ENCODE assay signal across 2 cellular contexts in genomic region chr1:3687509-3687908, GRCh38.
TF ChIP-seq lines count a peak whose summit lies in the region.

No MANE protein-coding gene starts in this region.

TF ChIP-seq in GM23338, 12 proteins besides CTCF, POLR2A, EP300 and RAD21:
- TF ChIP-seq ZNF462 (CRISPR knock-in tag; IDR thresholded peaks at IDR 0.05) (no peak), ZNF331 (CRISPR knock-in tag; IDR thresholded peaks at IDR 0.05; ENCODE audit: low read depth) (no peak), NANOG (IDR thresholded peaks at IDR 0.05; ENCODE audit: borderline replicate concordance) (no peak), POLR2AphosphoS5 (IDR thresholded peaks at IDR 0.05; ENCODE audit: low read depth) (no peak), EZH2phosphoT487 (IDR thresholded peaks at IDR 0.05; ENCODE audit: unreplicated experiment) (no peak), JUNB (IDR thresholded peaks at IDR 0.05; ENCODE audit: unreplicated experiment) (no peak), REST (IDR thresholded peaks at IDR 0.05; ENCODE audit: unreplicated experiment) (no peak), STAT1 (IDR thresholded peaks at IDR 0.05; ENCODE audit: unreplicated experiment) (no peak), CREB1 (CRISPR knock-in tag; IDR thresholded peaks at IDR 0.05; ENCODE audit: low read depth) (no peak), ZNF114 (CRISPR knock-in tag; IDR thresholded peaks at IDR 0.05) (no peak), EZH2 (IDR thresholded peaks at IDR 0.05; ENCODE audit: low read depth, unreplicated experiment) (no peak)
- TF ChIP-seq, protein P1, sequence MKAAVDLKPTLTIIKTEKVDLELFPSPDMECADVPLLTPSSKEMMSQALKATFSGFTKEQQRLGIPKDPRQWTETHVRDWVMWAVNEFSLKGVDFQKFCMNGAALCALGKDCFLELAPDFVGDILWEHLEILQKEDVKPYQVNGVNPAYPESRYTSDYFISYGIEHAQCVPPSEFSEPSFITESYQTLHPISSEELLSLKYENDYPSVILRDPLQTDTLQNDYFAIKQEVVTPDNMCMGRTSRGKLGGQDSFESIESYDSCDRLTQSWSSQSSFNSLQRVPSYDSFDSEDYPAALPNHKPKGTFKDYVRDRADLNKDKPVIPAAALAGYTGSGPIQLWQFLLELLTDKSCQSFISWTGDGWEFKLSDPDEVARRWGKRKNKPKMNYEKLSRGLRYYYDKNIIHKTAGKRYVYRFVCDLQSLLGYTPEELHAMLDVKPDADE (IDR thresholded peaks at IDR 0.05): no peak

TF ChIP-seq in H1, 55 proteins besides CTCF, POLR2A, EP300 and RAD21:
- TF ChIP-seq, protein P2, sequence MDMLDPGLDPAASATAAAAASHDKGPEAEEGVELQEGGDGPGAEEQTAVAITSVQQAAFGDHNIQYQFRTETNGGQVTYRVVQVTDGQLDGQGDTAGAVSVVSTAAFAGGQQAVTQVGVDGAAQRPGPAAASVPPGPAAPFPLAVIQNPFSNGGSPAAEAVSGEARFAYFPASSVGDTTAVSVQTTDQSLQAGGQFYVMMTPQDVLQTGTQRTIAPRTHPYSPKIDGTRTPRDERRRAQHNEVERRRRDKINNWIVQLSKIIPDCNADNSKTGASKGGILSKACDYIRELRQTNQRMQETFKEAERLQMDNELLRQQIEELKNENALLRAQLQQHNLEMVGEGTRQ (IDR thresholded peaks at IDR 0.05; ENCODE audit: low read length): no peak
- TF ChIP-seq SIX5 (IDR thresholded peaks at IDR 0.05; ENCODE audit: low read depth, low read length) (no peak), TEAD4 (IDR thresholded peaks at IDR 0.05; ENCODE audit: low read depth, low read length) (no peak), HDAC2 (IDR thresholded peaks at IDR 0.05; ENCODE audit: borderline replicate concordance in 1 of 2, low read depth in 2 of 2, low read length in 2 of 2) (no peak), KDM1A (IDR thresholded peaks at IDR 0.05; ENCODE audit: borderline replicate concordance, low read length) (no peak), MAX (IDR thresholded peaks at IDR 0.05) (no peak), EZH2 (IDR thresholded peaks at IDR 0.05; ENCODE audit: low read depth, low read length, severe bottlenecking) (no peak), POLR2AphosphoS5 (IDR thresholded peaks at IDR 0.05; ENCODE audit: low read depth, low read length) (no peak), SP4 (IDR thresholded peaks at IDR 0.05; ENCODE audit: low read length) (no peak), KDM5A (IDR thresholded peaks at IDR 0.05; ENCODE audit: low read length) (no peak)
TF ChIP-seq in H1: peak in this region for 0.
